Comparison of ENCODE assay signal across 21 cellular contexts in the genomic region with DNA sequence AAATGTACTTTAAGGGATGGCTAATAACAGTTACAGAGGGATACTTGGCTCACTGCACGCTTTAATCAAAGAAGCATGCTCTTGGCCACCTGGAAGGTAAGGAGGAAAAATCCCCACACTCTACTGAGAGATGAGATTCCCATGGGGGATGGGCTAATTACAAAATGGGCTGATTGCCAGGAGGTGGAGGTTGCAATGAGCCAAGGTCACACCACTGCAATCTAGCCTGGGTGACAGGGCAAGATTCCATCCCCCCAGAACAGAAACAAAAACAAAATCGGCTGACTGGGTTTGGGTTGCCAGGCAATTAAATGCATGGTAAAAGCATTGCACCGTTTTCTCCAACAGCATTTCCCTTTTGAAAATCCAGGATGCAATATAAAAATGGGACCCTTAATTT. TPM values are rescaled to one million over a fixed set of nuclear protein-coding genes. Genes with fewer than 3 reads are reported as not detected.
DNase-seq lines count a peak whose midpoint lies in the region; ATAC-seq and FAIRE-seq lines count a peak whose summit lies in the region.
"Had no signal": no experiment of that assay in that cellular context is flagged by ENCODE, and none has a peak within 500 bp of the region (broad histone marks: within the 10 kb centered on the region; RNA-seq: fewer than 3 reads in every experiment).

No MANE protein-coding gene starts in this region.

- peaks cover 0 to 2% of the 10 kb centered on the region in 2 donors for H3K36me3 ChIP-seq in small intestine (ENCODE audit: control insufficient read depth in 2 of 2, insufficient read depth in 2 of 2, low read length in 2 of 2)

- H3K4me1 Mint-ChIP-seq in T-helper 17 cell, result peaks cover 35% of the 10 kb centered on the region

- peaks cover 3 to 4% of the 10 kb centered on the region in 2 donors for H3K4me1 ChIP-seq in small intestine (ENCODE audit: control insufficient read depth in 2 of 2, insufficient read depth in 1 of 2, low read depth in 1 of 2, low read length in 1 of 2)
- H3K4me1 ChIP-seq: A549 had no signal

- H3K36me3 Mint-ChIP-seq in T-helper 17 cell (ENCODE audit: low read depth), result peaks cover 4% of the 10 kb centered on the region

- no peaks in the 10 kb centered on the region for H3K27me3 Mint-ChIP-seq in T-helper 17 cell
- H3K27me3 Mint-ChIP-seq: CD4-positive, alpha-beta memory T cell had no signal

- ATAC-seq in Right ventricle myocardium superior (ENCODE audit: poor library complexity) (peak; percentile 61), left cardiac atrium (no peak), T-helper 17 cell (no peak)
- ATAC-seq: A549, GM12878, Panc1 had no signal

- H3K27ac ChIP-seq in small intestine (ENCODE audit: low read depth in 1 of 2, low read length in 1 of 2), result no peak overlapping the region
- H3K27ac ChIP-seq: A549, SK-N-MC had no signal

- DNase-seq in Right ventricle myocardium superior (no peak), left cardiac atrium (no peak), T-helper 17 cell (no peak), kidney tubule cell (ENCODE audit: low spot score) (peak; percentile 7), small intestine (peak; percentile 21), NCI-H1436 treated with DMSO at 0.1 percent for 48 hours (lab: John Stamatoyannopoulos, UW) (no peak), NCI-H69 (lab: John Stamatoyannopoulos, UW) (no peak)
- DNase-seq: Calu3; CD4-positive, alpha-beta memory T cell; DMS53; EL; H9; NCI-H1105 treated with DMSO at 0.1 percent for 48 hours; NCI-H187 treated with DMSO at 0.1 percent for 48 hours; NCI-H345; NCI-H526 had no signal

- 73 to 92% (median 79%) methylated on average over 3 of the region's 3 CpGs for WGBS in small intestine, 3 donors

- FAIRE-seq in small intestine (lab: Jason Lieb, UNC), result no peak
- FAIRE-seq: A549, GM12878, HTR-8/SVneo had no signal

- H3K27me3 ChIP-seq in small intestine (ENCODE audit: control insufficient read depth in 2 of 2, insufficient read depth in 2 of 2, low read length in 2 of 2), result no peaks in the 10 kb centered on the region

- intact Hi-C loops in Right ventricle myocardium superior (cut with DNase I), result no loop called here
- intact Hi-C loops in left cardiac atrium (cut with DNase I), result no loop called here

- H3K27ac Mint-ChIP-seq in T-helper 17 cell, result no peak overlapping the region
- H3K27ac Mint-ChIP-seq: H9 had no signal

- H3K9me3 ChIP-seq in T-helper 17 cell (ENCODE audit: control insufficient read depth, low read length, poor library complexity, severe bottlenecking), result no peaks in the 10 kb centered on the region
- no peaks in the 10 kb centered on the region for H3K9me3 ChIP-seq in small intestine (ENCODE audit: control insufficient read depth, low read depth)

- peak overlapping the region; percentile 43 for H3K4me3 Mint-ChIP-seq in T-helper 17 cell
- H3K4me3 Mint-ChIP-seq: CD4-positive, alpha-beta memory T cell; H9 had no signal

- no peak overlapping the region for H3K4me3 ChIP-seq in small intestine (ENCODE audit: low read depth in 1 of 2, low read length in 2 of 2)
- H3K4me3 ChIP-seq: A549, GM12878, SK-N-MC had no signal

RNA-seq across cellular contexts. Expression of a gene that starts 18.0 kb away (rescaled TPM):
- total RNA-seq in Right ventricle myocardium superior, result 21.3 TPM
- total RNA-seq in left cardiac atrium, result 10 to 100 TPM; 19.2 to 22.5 TPM
- total RNA-seq in T-helper 17 cell, result 100 to 1,000 TPM in 1 of 2 donors, 10 to 100 TPM in 1; 76.1 to 108 TPM
- 1 to 10 TPM; 8.1 to 9.4 (median 8.9) TPM for polyA plus RNA-seq in small intestine

Comparison
In these comparisons a context has a peak if more than half of its experiments do, and no peak if none do; other contexts are left out.
1. DNase-seq: peak in kidney tubule cell (single experiment) and small intestine (single experiment); none in Right ventricle myocardium superior (single experiment), left cardiac atrium (single experiment), T-helper 17 cell (0 of 3), NCI-H1436 treated with DMSO at 0.1 percent for 48 hours (single experiment) and NCI-H69 (single experiment).